In the genomic region with DNA sequence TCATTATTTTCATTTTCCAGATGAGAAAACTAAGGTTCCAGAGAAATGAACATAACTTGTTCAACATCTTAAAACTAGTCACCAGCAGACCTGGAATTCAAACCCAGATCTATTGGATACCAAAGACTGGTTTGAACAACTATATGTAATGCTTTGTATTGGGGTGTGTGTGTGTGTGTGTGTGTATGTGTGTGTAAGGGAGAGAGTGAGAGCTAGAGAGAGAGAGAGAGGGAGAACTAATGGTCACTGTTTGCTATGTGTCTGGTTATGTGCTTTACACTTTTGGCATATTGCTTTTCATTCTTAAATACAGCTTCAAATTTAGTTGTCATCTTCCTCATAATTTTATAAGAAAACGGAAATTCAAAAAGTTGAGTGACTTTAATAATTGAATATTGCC, we compare ENCODE assay signal across 20 cellular contexts.
"Had no signal": no experiment of that assay in that cellular context is flagged by ENCODE, and none has a peak within 500 bp of the region (broad histone marks: within the 10 kb centered on the region; RNA-seq: fewer than 3 reads in every experiment).

No MANE protein-coding gene starts in this region.

- H3K4me2 ChIP-seq: SK-N-SH had no signal

- DNase-seq: activated CD4-positive, alpha-beta T cell treated with anti-CD3 and anti-CD28 coated beads for 36 hours; activated CD8-positive, alpha-beta T cell treated with anti-CD3 and anti-CD28 coated beads for 36 hours; activated naive CD4-positive, alpha-beta T cell treated with anti-CD3 and anti-CD28 coated beads for 36 hours; adrenal gland; colonic mucosa; esophagus squamous epithelium; hippocampal formation; naive thymus-derived CD4-positive, alpha-beta T cell; nucleus accumbens; right cardiac atrium; SK-N-SH; small intestine; stimulated activated CD4-positive, alpha-beta T cell treated with anti-CD3 and anti-CD28 coated beads, Interleukin-4, amount 100 ng/mL, for 24 hours; stomach; WERI-Rb-1 had no signal

- H3K9me3 ChIP-seq: adrenal gland, colonic mucosa, esophagus squamous epithelium, prostate gland, SK-N-SH, stomach, thoracic aorta had no signal

- H3K27me3 Mint-ChIP-seq: activated CD4-positive, alpha-beta T cell treated with anti-CD3 and anti-CD28 coated beads for 36 hours; activated CD8-positive, alpha-beta T cell treated with anti-CD3 and anti-CD28 coated beads for 36 hours; naive thymus-derived CD4-positive, alpha-beta T cell had no signal

- H3K9me2 ChIP-seq: SK-N-SH had no signal

- FAIRE-seq: keratinocyte, small intestine had no signal

- H3K36me3 ChIP-seq: adrenal gland, cardiac muscle cell, colonic mucosa, esophagus squamous epithelium, prostate gland, stomach, thoracic aorta, WERI-Rb-1 had no signal

- H3K9me3 Mint-ChIP-seq: activated CD8-positive, alpha-beta T cell treated with anti-CD3 and anti-CD28 coated beads for 36 hours; activated naive CD4-positive, alpha-beta T cell treated with anti-CD3 and anti-CD28 coated beads for 36 hours had no signal

- ATAC-seq: activated CD4-positive, alpha-beta T cell treated with anti-CD3 and anti-CD28 coated beads for 36 hours; activated CD8-positive, alpha-beta T cell treated with anti-CD3 and anti-CD28 coated beads for 36 hours; left lobe of liver; naive thymus-derived CD4-positive, alpha-beta T cell; right cardiac atrium had no signal

- H3K4me3 ChIP-seq: adrenal gland, cardiac muscle cell, colonic mucosa, esophagus squamous epithelium, prostate gland, stomach, thoracic aorta had no signal

- H3K27ac ChIP-seq: adrenal gland, cardiac muscle cell, colonic mucosa, esophagus squamous epithelium, prostate gland, stomach, thoracic aorta, WERI-Rb-1 had no signal

- H3K4me3 Mint-ChIP-seq: activated CD4-positive, alpha-beta T cell treated with anti-CD3 and anti-CD28 coated beads for 36 hours; activated CD8-positive, alpha-beta T cell treated with anti-CD3 and anti-CD28 coated beads for 36 hours; activated naive CD4-positive, alpha-beta T cell treated with anti-CD3 and anti-CD28 coated beads for 36 hours; naive thymus-derived CD4-positive, alpha-beta T cell had no signal

- H3K27ac Mint-ChIP-seq: activated CD4-positive, alpha-beta T cell treated with anti-CD3 and anti-CD28 coated beads for 36 hours; activated CD8-positive, alpha-beta T cell treated with anti-CD3 and anti-CD28 coated beads for 36 hours; activated naive CD4-positive, alpha-beta T cell treated with anti-CD3 and anti-CD28 coated beads for 36 hours had no signal

- H3K4me1 ChIP-seq: adrenal gland, colonic mucosa, esophagus squamous epithelium, prostate gland, stomach had no signal

- H3K27me3 ChIP-seq: adrenal gland, cardiac muscle cell, colonic mucosa, esophagus squamous epithelium, stomach had no signal

- H3K9ac ChIP-seq: SK-N-SH had no signal
